In genomic region chr1:14968251-14968812, GRCh38 we compare ENCODE assay signal across 10 cellular contexts.
DNase-seq lines count a peak whose midpoint lies in the region; ATAC-seq and TF ChIP-seq lines count a peak whose summit lies in the region.
"Had no signal": no experiment of that assay in that cellular context is flagged by ENCODE, and none has a peak within 500 bp of the region (broad histone marks: within the 10 kb centered on the region; RNA-seq: fewer than 3 reads in every experiment).

No MANE protein-coding gene starts in this region.

- intact Hi-C loops in adrenal gland (cut with DNase I): no loop called here
- intact Hi-C loops in prostate gland (cut with DNase I): no loop called here
- intact Hi-C loops in naive thymus-derived CD4-positive, alpha-beta T cell (cut with micrococcal nuclease): no loop called here

- peaks cover 5% of the 10 kb centered on the region for H3K9me3 Mint-ChIP-seq in glutamatergic neuron (ENCODE audit: unreplicated experiment)
- peaks cover 0 to 6% (median under 1%) of the 10 kb centered on the region in 11 donors for H3K9me3 Mint-ChIP-seq in naive thymus-derived CD4-positive, alpha-beta T cell
- H3K9me3 Mint-ChIP-seq in activated CD4-positive, alpha-beta T cell treated with anti-CD3 and anti-CD28 coated beads, Interleukin-2, amount 10 ng/mL, durations not matched to agents 7 days and 5 days: peaks cover under 1% of the 10 kb centered on the region

- DNase-seq in EH (ENCODE audit: low read depth) (peak; percentile 97), adrenal gland (peak; percentile 50 to 88 (median 85)), glutamatergic neuron (peak; percentile 47), prostate gland (ENCODE audit: low spot score) (no peak), HT-29 (ENCODE audit: low spot score) (no peak)
- DNase-seq in naive thymus-derived CD4-positive, alpha-beta T cell: no peak
- no peak for DNase-seq in activated CD4-positive, alpha-beta T cell treated with anti-CD3 and anti-CD28 coated beads, Interleukin-2, amount 10 ng/mL, durations not matched to agents 7 days and 5 days
- DNase-seq: activated CD4-positive, CD25-positive, alpha-beta regulatory T cell had no signal

- peaks cover 18 to 49% of the 10 kb centered on the region in 2 donors for H3K4me1 ChIP-seq in adrenal gland (replicated peaks in 1 of 2)
- no peaks in the 10 kb centered on the region for H3K4me1 ChIP-seq in prostate gland (replicated peaks)
- H3K4me1 ChIP-seq in naive thymus-derived CD4-positive, alpha-beta T cell (ENCODE audit: control insufficient read depth in 2 of 2, insufficient read depth in 2 of 2, low read length in 2 of 2): peaks cover 7 to 10% of the 10 kb centered on the region in 2 donors

- H3K36me3 ChIP-seq in adrenal gland (replicated peaks in 1 of 2) (no peaks in the 10 kb centered on the region), prostate gland (no peaks in the 10 kb centered on the region)
- no peaks in the 10 kb centered on the region for H3K36me3 ChIP-seq in naive thymus-derived CD4-positive, alpha-beta T cell (ENCODE audit: control insufficient read depth in 2 of 3, insufficient read depth in 3 of 3, low read length in 3 of 3)

- peaks cover 6% of the 10 kb centered on the region for H3K4me1 Mint-ChIP-seq in glutamatergic neuron (ENCODE audit: low read depth, unreplicated experiment)
- peaks cover 6 to 20% (median 14%) of the 10 kb centered on the region in 7 donors for H3K4me1 Mint-ChIP-seq in naive thymus-derived CD4-positive, alpha-beta T cell
- H3K4me1 Mint-ChIP-seq in activated CD4-positive, alpha-beta T cell treated with anti-CD3 and anti-CD28 coated beads, Interleukin-2, amount 10 ng/mL, durations not matched to agents 7 days and 5 days: peaks cover 19% of the 10 kb centered on the region
- H3K4me1 Mint-ChIP-seq: memory B cell had no signal

- no peaks in the 10 kb centered on the region for H3K27me3 ChIP-seq in adrenal gland
- no peaks in the 10 kb centered on the region for H3K27me3 ChIP-seq in prostate gland (replicated peaks; ENCODE audit: insufficient read depth)
- no peaks in the 10 kb centered on the region for H3K27me3 ChIP-seq in naive thymus-derived CD4-positive, alpha-beta T cell (ENCODE audit: control insufficient read depth in 2 of 2, insufficient read depth in 2 of 2, low read length in 2 of 2)

- CTCF ChIA-PET in naive thymus-derived CD4-positive, alpha-beta T cell (lab: Charles Lee): no interaction called here
- CTCF ChIA-PET in activated CD4-positive, alpha-beta T cell treated with anti-CD3 and anti-CD28 coated beads, Interleukin-2, amount 10 ng/mL, durations not matched to agents 7 days and 5 days (lab: Charles Lee): interaction anchor here (0.6 kb wide), 1 partner anchor 1395 kb away, joined by 3 read pairs; no protein-coding TSS in a partner anchor

- no peak overlapping the region for H3K4me3 ChIP-seq in adrenal gland
- H3K4me3 ChIP-seq in prostate gland: no peak overlapping the region
- no peak overlapping the region for H3K4me3 ChIP-seq in naive thymus-derived CD4-positive, alpha-beta T cell (ENCODE audit: low read length)

- TF ChIP-seq CTCF in adrenal gland (IDR thresholded peaks at IDR 0.05) (no peak), glutamatergic neuron (IDR thresholded peaks at IDR 0.05; ENCODE audit: partially characterized antibody, unreplicated experiment) (no peak), prostate gland (IDR thresholded peaks at IDR 0.05) (no peak)

- TF ChIP-seq POLR2A in adrenal gland (IDR thresholded peaks at IDR 0.05) (peak in 1 of 2 donors; percentile 57), prostate gland (IDR thresholded peaks at IDR 0.05) (no peak)

- H3K4me3 Mint-ChIP-seq in glutamatergic neuron (ENCODE audit: unreplicated experiment): no peak overlapping the region
- peak overlapping the region in 4 of 10 donors; percentile 16 to 72 (median 52) for H3K4me3 Mint-ChIP-seq in naive thymus-derived CD4-positive, alpha-beta T cell
- no peak overlapping the region for H3K4me3 Mint-ChIP-seq in activated CD4-positive, alpha-beta T cell treated with anti-CD3 and anti-CD28 coated beads, Interleukin-2, amount 10 ng/mL, durations not matched to agents 7 days and 5 days
- H3K4me3 Mint-ChIP-seq: memory B cell had no signal

- peaks cover 4% of the 10 kb centered on the region for H3K36me3 Mint-ChIP-seq in glutamatergic neuron (ENCODE audit: unreplicated experiment)
- peaks cover 0 to 3% (median 0%) of the 10 kb centered on the region in 5 donors for H3K36me3 Mint-ChIP-seq in naive thymus-derived CD4-positive, alpha-beta T cell
- H3K36me3 Mint-ChIP-seq in activated CD4-positive, alpha-beta T cell treated with anti-CD3 and anti-CD28 coated beads, Interleukin-2, amount 10 ng/mL, durations not matched to agents 7 days and 5 days (ENCODE audit: low read depth): no peaks in the 10 kb centered on the region
- H3K36me3 Mint-ChIP-seq: memory B cell had no signal

- 39 to 53% (median 48%) methylated on average over 9 to 14 of the region's 14 CpGs for WGBS in adrenal gland, 4 donors
- WGBS in prostate gland: 68% methylated on average over 14 of the region's 14 CpGs

- POLR2A ChIA-PET in naive thymus-derived CD4-positive, alpha-beta T cell (lab: Charles Lee): interaction anchor here (0.5 kb wide), 1 partner anchor 1250 kb away, joined by 3 read pairs; no protein-coding TSS in a partner anchor
- POLR2A ChIA-PET in activated CD4-positive, alpha-beta T cell treated with anti-CD3 and anti-CD28 coated beads, Interleukin-2, amount 10 ng/mL, durations not matched to agents 7 days and 5 days (lab: Charles Lee): no interaction called here

- H3K27me3 Mint-ChIP-seq in glutamatergic neuron (ENCODE audit: unreplicated experiment): peaks cover 2% of the 10 kb centered on the region
- peaks cover 0 to 3% (median 0%) of the 10 kb centered on the region in 5 donors for H3K27me3 Mint-ChIP-seq in naive thymus-derived CD4-positive, alpha-beta T cell
- no peaks in the 10 kb centered on the region for H3K27me3 Mint-ChIP-seq in activated CD4-positive, alpha-beta T cell treated with anti-CD3 and anti-CD28 coated beads, Interleukin-2, amount 10 ng/mL, durations not matched to agents 7 days and 5 days

- ATAC-seq in HG03045 (IDR thresholded peaks at IDR 0.05; ENCODE audit: unreplicated experiment): no peak
- no peak for ATAC-seq in naive thymus-derived CD4-positive, alpha-beta T cell

- H3K27ac ChIP-seq in adrenal gland (peak overlapping the region; percentile 47 to 88 (median 80)), prostate gland (peak overlapping the region; percentile 37 to 54)
- H3K27ac ChIP-seq in naive thymus-derived CD4-positive, alpha-beta T cell (ENCODE audit: low read depth, low read length): no peak overlapping the region

- H3K27ac Mint-ChIP-seq in glutamatergic neuron (ENCODE audit: unreplicated experiment): peak overlapping the region; percentile 59
- peak overlapping the region in 1 of 9 donors; percentile 75 for H3K27ac Mint-ChIP-seq in naive thymus-derived CD4-positive, alpha-beta T cell
- H3K27ac Mint-ChIP-seq in activated CD4-positive, alpha-beta T cell treated with anti-CD3 and anti-CD28 coated beads, Interleukin-2, amount 10 ng/mL, durations not matched to agents 7 days and 5 days: no peak overlapping the region
- H3K27ac Mint-ChIP-seq: memory B cell had no signal

- H3K9me3 ChIP-seq in adrenal gland (replicated peaks in 1 of 3) (no peaks in the 10 kb centered on the region), prostate gland (no peaks in the 10 kb centered on the region)
- H3K9me3 ChIP-seq in naive thymus-derived CD4-positive, alpha-beta T cell (ENCODE audit: control insufficient read depth in 2 of 3, low read length in 3 of 3): no peaks in the 10 kb centered on the region

Comparison
In these comparisons a context has a peak if more than half of its experiments do, and no peak if none do; other contexts are left out.
1. DNase-seq: peak in EH (single experiment), adrenal gland (7 of 7) and glutamatergic neuron (single experiment); none in prostate gland (single experiment), naive thymus-derived CD4-positive, alpha-beta T cell (0 of 9), activated CD4-positive, alpha-beta T cell treated with anti-CD3 and anti-CD28 coated beads, Interleukin-2, amount 10 ng/mL, durations not matched to agents 7 days and 5 days (single experiment) and HT-29 (single experiment).